In the genomic region with DNA sequence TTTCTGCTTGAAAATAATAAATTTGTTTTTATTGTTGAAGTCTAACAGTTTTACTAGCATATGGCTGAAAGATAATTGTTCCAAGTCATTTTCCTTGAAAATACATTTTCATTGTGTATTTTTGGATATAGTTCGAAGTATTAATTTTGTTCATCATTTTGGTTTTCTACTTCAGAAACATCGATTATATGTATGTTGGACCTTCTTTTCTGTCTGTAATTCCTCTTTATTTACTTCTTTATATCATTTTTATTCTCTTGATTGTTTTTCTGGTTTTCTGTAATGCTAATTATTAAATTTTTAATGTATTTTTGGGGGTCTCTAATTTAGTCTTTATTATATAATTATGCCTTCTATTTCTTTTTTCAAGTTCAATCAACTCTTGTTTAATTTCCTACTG, we compare ENCODE assay signal across 29 cellular contexts.
DNase-seq lines count a peak whose midpoint lies in the region; ATAC-seq, FAIRE-seq and TF ChIP-seq lines count a peak whose summit lies in the region.
"Had no signal": no experiment of that assay in that cellular context is flagged by ENCODE, and none has a peak within 500 bp of the region (broad histone marks: within the 10 kb centered on the region; RNA-seq: fewer than 3 reads in every experiment).

No MANE protein-coding gene starts in this region.

- DNase-seq in OCI-M1 (lab: John Stamatoyannopoulos, UW) (peak; percentile 11), epithelial cell of esophagus (ENCODE audit: low read depth) (peak; percentile 2), kidney (no peak), HTR-8/SVneo (ENCODE audit: insufficient read length, low spot score) (no peak)
- DNase-seq: Caco-2; CD8-positive, alpha-beta T cell; DMS79 treated with DMSO at 0.1 percent for 48 hours; GF-D8; GOT3; NCI-H1092; NCI-H1417 treated with DMSO at 0.1 percent for 48 hours; NCI-H1694 treated with DMSO at 0.1 percent for 48 hours; NCI-H2081 treated with DMSO at 0.1 percent for 48 hours; NCI-H446; NCI-H524 treated with DMSO at 0.1 percent for 48 hours; NCI-H774; NK-92 treated with Interleukin-12 subunit alpha and Interleukin-12 subunit beta, amount 100 ng/mL, for 24 hours; PC-9; SJCRH30 had no signal

- no peak for TF ChIP-seq CTCF in HEK293 (tag by site-specific recombination; IDR thresholded peaks at IDR 0.05)
- no peak for TF ChIP-seq CTCF in epithelial cell of esophagus (IDR thresholded peaks at IDR 0.05; ENCODE audit: insufficient read depth, low read depth, low read length, missing control alignments)
- no peak for TF ChIP-seq CTCF in kidney (IDR thresholded peaks at IDR 0.05; ENCODE audit: borderline replicate concordance, extremely low read depth, insufficient read depth)

- no peak overlapping the region for H3K4me3 ChIP-seq in HEK293 (ENCODE audit: low read depth, low read length)
- no peak overlapping the region for H3K4me3 ChIP-seq in epithelial cell of esophagus (ENCODE audit: low read length)
- no peak overlapping the region for H3K4me3 ChIP-seq in kidney (ENCODE audit: low read length in 2 of 2)
- H3K4me3 ChIP-seq: HAP-1, PC-9, SJCRH30 had no signal

- no peak overlapping the region for H3K9ac ChIP-seq in kidney (ENCODE audit: low read length in 2 of 2)

- POLR2A ChIA-PET in HEK293 (lab: Yijun Ruan, JAX) = no interaction called here

- intact Hi-C loops in kidney (cut with DNase I) = no loop called here

- ATAC-seq in GM18873 (IDR thresholded peaks at IDR 0.05; ENCODE audit: low FRiP score, unreplicated experiment) (no peak), GM21576 (IDR thresholded peaks at IDR 0.05; ENCODE audit: unreplicated experiment) (no peak), GM21723 (IDR thresholded peaks at IDR 0.05; ENCODE audit: unreplicated experiment) (no peak)
- ATAC-seq: CD8-positive, alpha-beta T cell; Right ventricle myocardium inferior; SK-N-SH treated with all-trans-retinoic acid at 6 μM for 48 hours had no signal

- no peaks in the 10 kb centered on the region for H3K9me3 ChIP-seq in HEK293 (ENCODE audit: control insufficient read depth, insufficient read depth, low read depth, low read length)
- peaks cover 0 to 14% of the 10 kb centered on the region in 2 donors for H3K9me3 ChIP-seq in kidney (ENCODE audit: control insufficient read depth in 1 of 2, low read length in 2 of 2)
- H3K9me3 ChIP-seq: HAP-1, SJCRH30 had no signal

- H3K4me1 ChIP-seq in HEK293 (ENCODE audit: control insufficient read depth, insufficient read depth, low read length) (no peaks in the 10 kb centered on the region), kidney (ENCODE audit: control insufficient read depth in 1 of 2, insufficient read depth in 1 of 2, low read depth in 1 of 2, low read length in 2 of 2) (no peaks in the 10 kb centered on the region)
- H3K4me1 ChIP-seq: Caco-2, HAP-1, SJCRH30 had no signal

- H3K36me3 ChIP-seq in HEK293 (ENCODE audit: control insufficient read depth in 2 of 2, insufficient read depth in 1 of 2, low read length in 2 of 2) (no peaks in the 10 kb centered on the region), kidney (ENCODE audit: control insufficient read depth in 1 of 2, insufficient read depth in 2 of 2, low read length in 2 of 2) (no peaks in the 10 kb centered on the region)
- H3K36me3 ChIP-seq: HAP-1, SJCRH30 had no signal

- FAIRE-seq in kidney (lab: Jason Lieb, UNC) (peak; percentile 29), HTR-8/SVneo (lab: Jason Lieb, UNC) (no peak)
- FAIRE-seq: GM12892, GM19239 had no signal

- CTCF ChIA-PET in HEK293 (lab: Yijun Ruan, JAX) = no interaction called here

- no peak overlapping the region for H3K27ac ChIP-seq in HEK293 (ENCODE audit: extremely low read depth, low read depth, low read length)
- no peak overlapping the region for H3K27ac ChIP-seq in kidney (ENCODE audit: low read depth in 2 of 2, low read length in 2 of 2)
- H3K27ac ChIP-seq: C4-2B, PC-9, SJCRH30 had no signal

TF ChIP-seq in HEK293, 187 proteins besides CTCF, POLR2A, EP300 and RAD21:
- TF ChIP-seq ZNF324 (tag by site-specific recombination; IDR thresholded peaks at IDR 0.05) (no peak), ZNF274 (IDR thresholded peaks at IDR 0.05; ENCODE audit: low read length) (no peak), ZNF274 (tag by site-specific recombination; IDR thresholded peaks at IDR 0.05; ENCODE audit: borderline replicate concordance) (no peak), ZNF133 (tag by site-specific recombination; IDR thresholded peaks at IDR 0.05) (peak; percentile 88), ZNF350 (tag by site-specific recombination; IDR thresholded peaks at IDR 0.05) (no peak), ZNF423 (tag by site-specific recombination; IDR thresholded peaks at IDR 0.05) (no peak), KLF16 (tag by site-specific recombination; IDR thresholded peaks at IDR 0.05) (no peak), SETDB1 (IDR thresholded peaks at IDR 0.05; ENCODE audit: insufficient read length, low read length) (peak; percentile 90)

Comparison
In these comparisons a context has a peak if more than half of its experiments do, and no peak if none do; other contexts are left out.
1. DNase-seq: peak in OCI-M1 (single experiment) and epithelial cell of esophagus (single experiment); none in kidney (single experiment) and HTR-8/SVneo (single experiment).